In genomic region chr22:26172389-26172990, GRCh38 we compare ENCODE assay signal across 9 cellular contexts. TPM values are rescaled to one million over a fixed set of nuclear protein-coding genes. Genes with fewer than 3 reads are reported as not detected.
DNase-seq lines count a peak whose midpoint lies in the region; ATAC-seq, FAIRE-seq and TF ChIP-seq lines count a peak whose summit lies in the region.
"Had no signal": no experiment of that assay in that cellular context is flagged by ENCODE, and none has a peak within 500 bp of the region (broad histone marks: within the 10 kb centered on the region; RNA-seq: fewer than 3 reads in every experiment).

No MANE protein-coding gene starts in this region.

- TF ChIP-seq EP300 in K562 (IDR thresholded peaks at IDR 0.05; ENCODE audit: low read length), result no peak
- no peak for TF ChIP-seq EP300 in transverse colon (IDR thresholded peaks at IDR 0.05; ENCODE audit: low read depth)

- peak in 1 of 2 experiments; percentile 40; a peak in 2 of 4 replicates for TF ChIP-seq RAD21 in K562 (CRISPR knock-in tag; conservative IDR thresholded peaks at IDR 0.05 in 1 of 2, IDR thresholded peaks at IDR 0.05 in 1 of 2)

- H2AFZ ChIP-seq in K562 (ENCODE audit: low read depth, low read length), result no peak overlapping the region

- no peak overlapping the region for H3K4me2 ChIP-seq in K562 (ENCODE audit: insufficient read depth, low read length)

- peak; percentile 82 for ATAC-seq in K562
- no peak for ATAC-seq in HG02981 (IDR thresholded peaks at IDR 0.05; ENCODE audit: unreplicated experiment)

- H3K36me3 ChIP-seq in Caco-2 (ENCODE audit: control insufficient read depth, insufficient read depth, low read length), result no peaks in the 10 kb centered on the region
- H3K36me3 ChIP-seq in K562 (ENCODE audit: control insufficient read depth, insufficient read depth, low read length), result no peaks in the 10 kb centered on the region
- H3K36me3 ChIP-seq in transverse colon, result no peaks in the 10 kb centered on the region
- H3K36me3 ChIP-seq: SJSA1 had no signal

- H3K27ac Mint-ChIP-seq in Caco-2 (ENCODE audit: unreplicated experiment), result no peak overlapping the region

- H3K79me2 ChIP-seq in K562 (ENCODE audit: control insufficient read depth, insufficient read depth, low read length), result no peaks in the 10 kb centered on the region

- H3K4me1 ChIP-seq in Caco-2 (no peaks in the 10 kb centered on the region), K562 (replicated peaks in 1 of 2; ENCODE audit: control insufficient read depth in 2 of 2, insufficient read depth in 2 of 2, low read length in 2 of 2) (peaks cover 0 to 5% of the 10 kb centered on the region in 2 experiments; a peak in 2 of 5 replicates), transverse colon (peaks cover 3 to 14% (median 7%) of the 10 kb centered on the region in 4 donors)

- 0% methylated on average over 2 of the region's 5 CpGs for WGBS in K562 (ENCODE audit: insufficient coverage, low coverage, missing lambda C conversion rate)
- 38 to 100% methylated on average over 1 to 5 of the region's 5 CpGs for WGBS in transverse colon (ENCODE audit: low coverage in 1 of 2), 2 donors

- H3K9me1 ChIP-seq in K562 (ENCODE audit: control insufficient read depth, insufficient read depth, low read length), result no peaks in the 10 kb centered on the region

- intact Hi-C loops in Caco-2 (cut with micrococcal nuclease; ENCODE audit: unreplicated experiment) (loop anchor here (5.0 kb wide), 1 partner anchor 160 kb away; no protein-coding TSS in a partner anchor), K562 (cut with micrococcal nuclease) (loop anchor here (10.0 kb wide), 1 partner anchor 162 kb away; no protein-coding TSS in a partner anchor), transverse colon (cut with DNase I; ENCODE audit: low total_unique reads) (no loop called here)

- H3K4me1 Mint-ChIP-seq in Caco-2 (ENCODE audit: low read depth, unreplicated experiment), result no peaks in the 10 kb centered on the region

- FAIRE-seq in H54 (lab: Jason Lieb, UNC), result no peak
- peak; percentile 19 for FAIRE-seq in K562 (lab: Jason Lieb, UNC)

- POLR2A ChIA-PET in Caco-2 (lab: Charles Lee), result no interaction called here
- POLR2A ChIA-PET in K562 (lab: Yijun Ruan, JAX), result interaction anchor here (0.7 kb wide), 1 partner anchor 28 kb away, joined by 5 read pairs; no protein-coding TSS in a partner anchor

- H3K9me3 Mint-ChIP-seq in Caco-2 (ENCODE audit: unreplicated experiment), result no peaks in the 10 kb centered on the region

- H3K9me3 ChIP-seq in Caco-2 (no peaks in the 10 kb centered on the region), K562 (replicated peaks; ENCODE audit: control insufficient read depth, insufficient read depth, low read depth, low read length) (no peaks in the 10 kb centered on the region), transverse colon (no peaks in the 10 kb centered on the region)
- H3K9me3 ChIP-seq: SJSA1 had no signal

- H3K9ac ChIP-seq in K562 (ENCODE audit: insufficient read depth in 1 of 2, low read depth in 2 of 2, low read length in 2 of 2), result no peak overlapping the region

- H4K20me1 ChIP-seq in K562 (replicated peaks; ENCODE audit: control insufficient read depth, insufficient read depth, low read length), result peaks cover 5% of the 10 kb centered on the region; the same call in 1 of the 2 replicates

- H3K4me3 ChIP-seq in Caco-2 (ENCODE audit: low read depth, low read length), result no peak overlapping the region
- H3K4me3 ChIP-seq in K562, result no peak overlapping the region
- H3K4me3 ChIP-seq in transverse colon, result no peak overlapping the region
- H3K4me3 ChIP-seq: SJSA1 had no signal

- no peak overlapping the region for H3K27ac ChIP-seq in K562 (ENCODE audit: extremely low read depth, low read depth, low read length)
- no peak overlapping the region for H3K27ac ChIP-seq in transverse colon
- H3K27ac ChIP-seq: SJSA1 had no signal

- no peak overlapping the region for H3K4me3 Mint-ChIP-seq in Caco-2 (ENCODE audit: unreplicated experiment)

- H3K27me3 ChIP-seq in Caco-2 (replicated peaks; ENCODE audit: control insufficient read depth, insufficient read depth, low read length) (no peaks in the 10 kb centered on the region; the same call in 1 of the 2 replicates), K562 (ENCODE audit: control insufficient read depth in 2 of 2, insufficient read depth in 2 of 2, low read length in 2 of 2) (peaks cover 0 to 24% of the 10 kb centered on the region in 2 experiments; a peak in 2 of 5 replicates), transverse colon (peaks cover 74% of the 10 kb centered on the region)

- TF ChIP-seq POLR2A in H54 (IDR thresholded peaks at IDR 0.05; ENCODE audit: low read depth, low read length), result no peak
- no peak for TF ChIP-seq POLR2A in K562 (conservative IDR thresholded peaks at IDR 0.05)
- no peak for TF ChIP-seq POLR2A in transverse colon (IDR thresholded peaks at IDR 0.05)

- H3K27me3 Mint-ChIP-seq in Caco-2 (ENCODE audit: insufficient read depth, unreplicated experiment), result peaks cover 9% of the 10 kb centered on the region

- CTCF ChIA-PET in Caco-2 (lab: Charles Lee), result interaction anchor here (0.6 to 1.5 kb wide), 11 partner anchors 9 to 795 kb away, joined by 3 to 13 read pairs (median 4); no protein-coding TSS in a partner anchor
- CTCF ChIA-PET in K562 (lab: Yijun Ruan, JAX; ENCODE audit: low intra/inter-chr PET ratio), result interaction anchor here (0.7 to 1.1 kb wide), 2 partner anchors 49 to 159 kb away, joined by 3 to 6 read pairs; no protein-coding TSS in a partner anchor

- TF ChIP-seq CTCF in Caco-2 (IDR thresholded peaks at IDR 0.05; ENCODE audit: insufficient read depth in 1 of 2, low read depth in 1 of 2, low read length in 1 of 2, severe bottlenecking in 1 of 2, unreplicated experiment in 1 of 2), result peak; percentile 67 to 84
- peak; percentile 43 to 67 (median 62) for TF ChIP-seq CTCF in K562 (IDR thresholded peaks at IDR 0.05 in 2 of 3, conservative IDR thresholded peaks at IDR 0.05 in 1 of 3; ENCODE audit: insufficient read depth in 2 of 3, low read depth in 1 of 3, low read length in 3 of 3)
- peak; percentile 25 to 64 (median 47) for TF ChIP-seq CTCF in transverse colon (IDR thresholded peaks at IDR 0.05)

- no TSS peak for BruUV-seq in Caco-2 (replicated peaks; lab: Mats Ljungman, UMichigan)
- no TSS peak for BruUV-seq in K562 (replicated peaks; lab: Mats Ljungman, UMichigan)

- DNase-seq in Caco-2, result peak; percentile 67 to 68
- DNase-seq in H54 (ENCODE audit: insufficient read length, low spot score), result peak; percentile 16
- peak; percentile 78 for DNase-seq in NCI-H748 (lab: John Stamatoyannopoulos, UW; ENCODE audit: unreplicated experiment)
- DNase-seq in K562 (ENCODE audit: extremely low read depth in 1 of 4, low spot score in 3 of 4), result peak; percentile 39 to 48 (median 43)
- peak; percentile 64 for DNase-seq in left kidney (ENCODE audit: low read depth, low spot score)
- peak; percentile 33 for DNase-seq in transverse colon
- no peak for DNase-seq in OCI-M2 (lab: John Stamatoyannopoulos, UW; ENCODE audit: unreplicated experiment)

- in situ Hi-C loops in K562 (cut with MboI), result no loop called here
- in situ Hi-C loops in transverse colon (cut with MboI; ENCODE audit: low pct_ligation_motif_present in 1 of 4, low pct_unique_long_range_greater_than_20kb in 1 of 4, low sequenced_read_pairs in 3 of 4), result no loop called here

- H3K36me3 Mint-ChIP-seq in Caco-2 (ENCODE audit: insufficient read depth, unreplicated experiment), result no peaks in the 10 kb centered on the region

TF ChIP-seq in K562, 482 proteins besides CTCF, POLR2A, EP300 and RAD21 (continues in another document):
- no peak for TF ChIP-seq NFIC (IDR thresholded peaks at IDR 0.05)
- TF ChIP-seq ZNF785 (CRISPR knock-in tag; IDR thresholded peaks at IDR 0.05), result no peak
- no peak for TF ChIP-seq NEUROD1 (IDR thresholded peaks at IDR 0.05; ENCODE audit: borderline replicate concordance, low read depth, low read length, partially characterized antibody)
- no peak for TF ChIP-seq SMAD2 (IDR thresholded peaks at IDR 0.05; ENCODE audit: low read depth, low read length)
- TF ChIP-seq DDX20 (tag; IDR thresholded peaks at IDR 0.05; ENCODE audit: low read depth), result no peak
- no peak for TF ChIP-seq ZC3H8 (IDR thresholded peaks at IDR 0.05)
- no peak for TF ChIP-seq ZNF77 (CRISPR knock-in tag; IDR thresholded peaks at IDR 0.05)
- TF ChIP-seq ZNF282 (CRISPR knock-in tag; IDR thresholded peaks at IDR 0.05), result no peak
- no peak for TF ChIP-seq MTA1 (IDR thresholded peaks at IDR 0.05; ENCODE audit: borderline replicate concordance)

RNA-seq across cellular contexts. Expression of gene SEZ6L, which starts 3.2 kb away (rescaled TPM):
- total RNA-seq in Caco-2 (2022), result not detected in 2 replicates
- total RNA-seq in K562 (2011; cell fraction: chromatin; rRNA removed; ENCODE audit: low replicate concordance), result not detected in 2 replicates
- not detected in 2 replicates for total RNA-seq in K562 (2011; cell fraction: nucleolus; rRNA removed)
- not detected in 2 replicates for total RNA-seq in K562 (2011; cell fraction: nucleoplasm; rRNA removed)
- not detected in 2 replicates for total RNA-seq in K562 (2014; rRNA removed)
- total RNA-seq in K562 (2014; rRNA removed; fragmentation: Illumina TruSeq; extraction: Trizol), result not detected in 2 replicates
- total RNA-seq in K562 (2015; rRNA removed; fragmentation: Illumina TruSeq; extraction: Trizol), result not detected in 2 replicates
- not detected in 2 replicates for total RNA-seq in K562 (2021)
- not detected in 2 replicates for polyA plus RNA-seq in K562 (2011; rRNA removed)
- polyA plus RNA-seq in K562 (2011; cell fraction: cytosol; rRNA removed), result not detected in 2 replicates
- polyA plus RNA-seq in K562 (2011; cell fraction: nucleus; rRNA removed), result not detected in 2 replicates
- polyA plus RNA-seq in K562 (2012), result 0.06 TPM in 1 of 2 replicates, not detected in the other
- polyA plus RNA-seq in K562 (2014; fragmentation: Illumina TruSeq; extraction: Trizol), result not detected in 2 replicates
- polyA plus RNA-seq in K562 (2014; fragmentation: Nextera tagmentation; extraction: Ambion mirVana), result not detected
- not detected in 2 replicates for polyA plus RNA-seq in K562 (2014; rRNA removed)
- not detected in 2 replicates for polyA minus RNA-seq in K562 (2011; rRNA and poly(A)+ RNA removed)
- not detected in 2 replicates for polyA minus RNA-seq in K562 (2011; cell fraction: cytosol; rRNA and poly(A)+ RNA removed)
- not detected in 2 replicates for polyA minus RNA-seq in K562 (2011; cell fraction: nucleus; rRNA and poly(A)+ RNA removed)
- total RNA-seq in transverse colon, result under 1 TPM in 2 of 4 donors, not detected in 2; 0.14 to 0.16 TPM
- total RNA-seq: SJSA1 had no signal
